In the genomic region with DNA sequence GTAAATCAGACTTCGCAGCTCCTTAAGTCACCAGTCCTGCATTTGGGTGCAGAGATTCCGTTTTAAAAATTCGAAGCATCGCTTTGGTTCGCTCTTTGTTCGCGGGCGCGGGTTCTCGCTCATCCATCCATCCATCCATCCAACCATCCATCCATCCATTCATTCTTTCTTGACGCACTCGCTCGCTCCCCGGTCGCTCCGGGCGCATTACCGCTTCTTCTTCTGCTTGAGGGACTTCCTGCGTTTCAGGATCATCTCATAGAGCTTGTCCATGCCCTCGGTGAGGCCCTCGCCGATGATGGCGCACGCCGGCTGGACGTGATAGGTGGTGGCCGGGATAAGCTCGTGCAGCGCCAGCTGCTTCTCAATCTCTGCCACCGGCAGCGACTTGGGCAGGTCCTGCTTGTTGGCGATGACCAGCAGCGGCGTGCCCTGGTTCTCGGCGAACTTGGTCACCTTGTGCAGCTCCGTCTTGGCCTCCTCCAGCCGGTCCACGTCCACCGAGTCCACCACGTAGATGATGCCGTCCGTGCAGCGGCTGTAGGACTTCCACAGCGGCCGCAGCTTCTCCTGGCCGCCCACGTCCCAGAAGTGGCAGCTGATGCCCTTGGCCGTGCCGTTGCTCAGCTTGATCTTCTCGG, we compare ENCODE assay signal across 1 cellular context.
A peak's percentile ranks its signal among the peaks of the same experiment; 100 is the strongest.
TF ChIP-seq lines count a peak whose summit lies in the region.

No MANE protein-coding gene starts in this region.

TF ChIP-seq in H1, 55 proteins besides CTCF, POLR2A, EP300 and RAD21:
- TF ChIP-seq KDM4A (IDR thresholded peaks at IDR 0.05; ENCODE audit: low read depth, low read length, severe bottlenecking): peak; percentile 90
- no peak for TF ChIP-seq SP4 (IDR thresholded peaks at IDR 0.05; ENCODE audit: low read length)
- TF ChIP-seq POU5F1 (IDR thresholded peaks at IDR 0.05; ENCODE audit: low read depth, low read length): no peak
- TF ChIP-seq, protein P1, sequence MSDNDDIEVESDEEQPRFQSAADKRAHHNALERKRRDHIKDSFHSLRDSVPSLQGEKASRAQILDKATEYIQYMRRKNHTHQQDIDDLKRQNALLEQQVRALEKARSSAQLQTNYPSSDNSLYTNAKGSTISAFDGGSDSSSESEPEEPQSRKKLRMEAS (IDR thresholded peaks at IDR 0.05): peak; percentile 75
- peak; percentile 59 for TF ChIP-seq SAP30 (IDR thresholded peaks at IDR 0.05; ENCODE audit: insufficient read depth, insufficient replicate concordance, low read length)
